ENCODE assay signal across 8 cellular contexts in the genomic region with DNA sequence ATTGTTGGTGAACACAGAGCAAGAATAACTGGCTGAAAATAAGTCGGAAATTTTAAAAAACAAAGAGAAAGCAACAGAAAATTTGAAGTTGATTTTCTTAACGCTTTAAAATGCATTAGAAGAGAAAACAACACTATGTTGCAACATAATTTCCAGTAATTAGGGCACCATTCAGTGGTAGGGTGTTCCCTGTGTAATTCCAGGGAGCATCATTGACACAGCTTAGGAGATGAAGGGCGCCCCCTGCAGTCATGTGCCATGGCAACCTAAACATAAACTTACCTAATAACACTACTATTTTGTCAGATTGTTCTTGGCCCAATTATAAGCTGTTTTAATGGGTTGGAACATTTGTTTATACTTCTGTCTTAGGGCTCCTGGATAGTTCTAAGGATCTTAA.
DNase-seq lines count a peak whose midpoint lies in the region; ATAC-seq and TF ChIP-seq lines count a peak whose summit lies in the region.

No MANE protein-coding gene starts in this region.

- H3K36me3 ChIP-seq in right atrium auricular region (peaks cover 18% of the 10 kb centered on the region), thyroid gland (no peaks in the 10 kb centered on the region)

- peaks cover 0 to 3% of the 10 kb centered on the region in 2 donors for H3K4me1 ChIP-seq in right atrium auricular region
- peaks cover 27 to 40% of the 10 kb centered on the region in 2 donors for H3K4me1 ChIP-seq in thyroid gland

- H3K36me3 Mint-ChIP-seq in effector memory CD8-positive, alpha-beta T cell (ENCODE audit: insufficient read depth) = no peaks in the 10 kb centered on the region

- TF ChIP-seq POLR2A in thyroid gland (IDR thresholded peaks at IDR 0.05) = no peak

- H3K27me3 Mint-ChIP-seq in effector memory CD8-positive, alpha-beta T cell = peaks cover 13 to 23% of the 10 kb centered on the region in 2 donors

- peaks cover 0 to 4% of the 10 kb centered on the region in 2 donors for H3K4me1 Mint-ChIP-seq in effector memory CD8-positive, alpha-beta T cell (ENCODE audit: low read depth in 2 of 2)

- ATAC-seq in SK-N-SH treated with all-trans-retinoic acid at 6 μM for 48 hours = peak; percentile 74
- no peak for ATAC-seq in GM18867 (IDR thresholded peaks at IDR 0.05; ENCODE audit: unreplicated experiment)
- no peak for ATAC-seq in effector memory CD8-positive, alpha-beta T cell (replicated peaks)

- peak; percentile 49 for TF ChIP-seq CTCF in AG09319 (IDR thresholded peaks at IDR 0.05; ENCODE audit: low read depth, low read length)
- peak; percentile 25 to 59 for TF ChIP-seq CTCF in right atrium auricular region (IDR thresholded peaks at IDR 0.05)
- TF ChIP-seq CTCF in thyroid gland (IDR thresholded peaks at IDR 0.05) = peak in 4 of 6 experiments; percentile 45 to 62 (median 60)

- H3K4me3 ChIP-seq in right atrium auricular region = no peak overlapping the region
- H3K4me3 ChIP-seq in thyroid gland (replicated peaks in 1 of 3) = no peak overlapping the region

- WGBS in thyroid gland, 2 donors = 29 to 33% methylated on average over 3 of the region's 3 CpGs

- H3K27ac ChIP-seq in right atrium auricular region = no peak overlapping the region
- peak overlapping the region; percentile 39 to 88 (median 61) for H3K27ac ChIP-seq in thyroid gland

- H3K9me3 Mint-ChIP-seq in effector memory CD8-positive, alpha-beta T cell = no peaks in the 10 kb centered on the region

- peak; percentile 2 for DNase-seq in AG09319 (ENCODE audit: extremely low read depth, low read depth)
- DNase-seq in GOT3 (lab: John Stamatoyannopoulos, UW) = peak; percentile 1
- peak; percentile 78 for DNase-seq in right atrium auricular region (ENCODE audit: low spot score)
- DNase-seq in thyroid gland = peak; percentile 66 to 76
- DNase-seq in OCI-M2 (lab: John Stamatoyannopoulos, UW; ENCODE audit: unreplicated experiment) = no peak
- no peak for DNase-seq in effector memory CD8-positive, alpha-beta T cell

- intact Hi-C loops in thyroid gland (cut with DNase I) = no loop called here

- H3K9me3 ChIP-seq in right atrium auricular region (no peaks in the 10 kb centered on the region), thyroid gland (no peaks in the 10 kb centered on the region)

- no peak overlapping the region for H3K4me3 Mint-ChIP-seq in effector memory CD8-positive, alpha-beta T cell

- no peak overlapping the region for H3K27ac Mint-ChIP-seq in effector memory CD8-positive, alpha-beta T cell

- H3K27me3 ChIP-seq in right atrium auricular region (no peaks in the 10 kb centered on the region), thyroid gland (no peaks in the 10 kb centered on the region)

TF ChIP-seq in SK-N-SH treated with all-trans-retinoic acid at 6 μM for 48 hours, 23 proteins besides CTCF, POLR2A, EP300 and RAD21:
- TF ChIP-seq OSR1 (CRISPR knock-in tag; IDR thresholded peaks at IDR 0.05) = no peak
- no peak for TF ChIP-seq ESRRG (CRISPR knock-in tag; IDR thresholded peaks at IDR 0.05)
- TF ChIP-seq, protein P1, sequence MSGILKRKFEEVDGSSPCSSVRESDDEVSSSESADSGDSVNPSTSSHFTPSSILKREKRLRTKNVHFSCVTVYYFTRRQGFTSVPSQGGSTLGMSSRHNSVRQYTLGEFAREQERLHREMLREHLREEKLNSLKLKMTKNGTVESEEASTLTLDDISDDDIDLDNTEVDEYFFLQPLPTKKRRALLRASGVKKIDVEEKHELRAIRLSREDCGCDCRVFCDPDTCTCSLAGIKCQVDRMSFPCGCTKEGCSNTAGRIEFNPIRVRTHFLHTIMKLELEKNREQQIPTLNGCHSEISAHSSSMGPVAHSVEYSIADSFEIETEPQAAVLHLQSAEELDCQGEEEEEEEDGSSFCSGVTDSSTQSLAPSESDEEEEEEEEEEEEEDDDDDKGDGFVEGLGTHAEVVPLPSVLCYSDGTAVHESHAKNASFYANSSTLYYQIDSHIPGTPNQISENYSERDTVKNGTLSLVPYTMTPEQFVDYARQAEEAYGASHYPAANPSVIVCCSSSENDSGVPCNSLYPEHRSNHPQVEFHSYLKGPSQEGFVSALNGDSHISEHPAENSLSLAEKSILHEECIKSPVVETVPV (CRISPR knock-in tag; IDR thresholded peaks at IDR 0.05) = no peak
- no peak for TF ChIP-seq ZNF8 (CRISPR knock-in tag; IDR thresholded peaks at IDR 0.05)
- no peak for TF ChIP-seq ARNTL (CRISPR knock-in tag; IDR thresholded peaks at IDR 0.05; ENCODE audit: borderline replicate concordance, low read depth)
- TF ChIP-seq BACH2 (CRISPR knock-in tag; IDR thresholded peaks at IDR 0.05; ENCODE audit: borderline replicate concordance) = no peak
- TF ChIP-seq GLIS3 (CRISPR knock-in tag; IDR thresholded peaks at IDR 0.05) = no peak
- TF ChIP-seq, protein P2, sequence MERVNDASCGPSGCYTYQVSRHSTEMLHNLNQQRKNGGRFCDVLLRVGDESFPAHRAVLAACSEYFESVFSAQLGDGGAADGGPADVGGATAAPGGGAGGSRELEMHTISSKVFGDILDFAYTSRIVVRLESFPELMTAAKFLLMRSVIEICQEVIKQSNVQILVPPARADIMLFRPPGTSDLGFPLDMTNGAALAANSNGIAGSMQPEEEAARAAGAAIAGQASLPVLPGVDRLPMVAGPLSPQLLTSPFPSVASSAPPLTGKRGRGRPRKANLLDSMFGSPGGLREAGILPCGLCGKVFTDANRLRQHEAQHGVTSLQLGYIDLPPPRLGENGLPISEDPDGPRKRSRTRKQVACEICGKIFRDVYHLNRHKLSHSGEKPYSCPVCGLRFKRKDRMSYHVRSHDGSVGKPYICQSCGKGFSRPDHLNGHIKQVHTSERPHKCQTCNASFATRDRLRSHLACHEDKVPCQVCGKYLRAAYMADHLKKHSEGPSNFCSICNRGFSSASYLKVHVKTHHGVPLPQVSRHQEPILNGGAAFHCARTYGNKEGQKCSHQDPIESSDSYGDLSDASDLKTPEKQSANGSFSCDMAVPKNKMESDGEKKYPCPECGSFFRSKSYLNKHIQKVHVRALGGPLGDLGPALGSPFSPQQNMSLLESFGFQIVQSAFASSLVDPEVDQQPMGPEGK (CRISPR knock-in tag; IDR thresholded peaks at IDR 0.05; ENCODE audit: borderline replicate concordance) = no peak
- TF ChIP-seq PPARA (CRISPR knock-in tag; IDR thresholded peaks at IDR 0.05; ENCODE audit: borderline replicate concordance) = no peak
- TF ChIP-seq TCF4 (CRISPR knock-in tag; IDR thresholded peaks at IDR 0.05; ENCODE audit: borderline replicate concordance) = no peak
- TF ChIP-seq, protein P3, sequence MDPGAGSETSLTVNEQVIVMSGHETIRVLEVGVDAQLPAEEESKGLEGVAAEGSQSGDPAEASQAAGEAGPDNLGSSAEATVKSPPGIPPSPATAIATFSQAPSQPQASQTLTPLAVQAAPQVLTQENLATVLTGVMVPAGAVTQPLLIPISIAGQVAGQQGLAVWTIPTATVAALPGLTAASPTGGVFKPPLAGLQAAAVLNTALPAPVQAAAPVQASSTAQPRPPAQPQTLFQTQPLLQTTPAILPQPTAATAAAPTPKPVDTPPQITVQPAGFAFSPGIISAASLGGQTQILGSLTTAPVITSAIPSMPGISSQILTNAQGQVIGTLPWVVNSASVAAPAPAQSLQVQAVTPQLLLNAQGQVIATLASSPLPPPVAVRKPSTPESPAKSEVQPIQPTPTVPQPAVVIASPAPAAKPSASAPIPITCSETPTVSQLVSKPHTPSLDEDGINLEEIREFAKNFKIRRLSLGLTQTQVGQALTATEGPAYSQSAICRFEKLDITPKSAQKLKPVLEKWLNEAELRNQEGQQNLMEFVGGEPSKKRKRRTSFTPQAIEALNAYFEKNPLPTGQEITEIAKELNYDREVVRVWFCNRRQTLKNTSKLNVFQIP (CRISPR knock-in tag; IDR thresholded peaks at IDR 0.05; ENCODE audit: borderline replicate concordance, low read depth) = no peak
- no peak for TF ChIP-seq ZNF70 (CRISPR knock-in tag; IDR thresholded peaks at IDR 0.05)
- TF ChIP-seq ZFP3 (CRISPR knock-in tag; IDR thresholded peaks at IDR 0.05) = no peak
- TF ChIP-seq RARB (CRISPR knock-in tag; IDR thresholded peaks at IDR 0.05) = no peak
- TF ChIP-seq CSDC2 (CRISPR knock-in tag; IDR thresholded peaks at IDR 0.05) = no peak
- no peak for TF ChIP-seq ISL1 (CRISPR knock-in tag; IDR thresholded peaks at IDR 0.05)
TF ChIP-seq in SK-N-SH treated with all-trans-retinoic acid at 6 μM for 48 hours: peak in this region for 0.

Comparison
In these comparisons a context has a peak if more than half of its experiments do, and no peak if none do; other contexts are left out.
1. DNase-seq: peak in AG09319 (single experiment), GOT3 (single experiment), right atrium auricular region (single experiment) and thyroid gland (2 of 2); none in OCI-M2 (single experiment) and effector memory CD8-positive, alpha-beta T cell (0 of 3).
2. H3K27ac ChIP-seq: peak in thyroid gland (3 of 3); none in right atrium auricular region (0 of 2).
3. Peak in every context shown above with its lines, with median percentiles within 50 percentile points of each other: CTCF ChIP-seq.